ENCODE assay signal across 1 cellular context in the genomic region with DNA sequence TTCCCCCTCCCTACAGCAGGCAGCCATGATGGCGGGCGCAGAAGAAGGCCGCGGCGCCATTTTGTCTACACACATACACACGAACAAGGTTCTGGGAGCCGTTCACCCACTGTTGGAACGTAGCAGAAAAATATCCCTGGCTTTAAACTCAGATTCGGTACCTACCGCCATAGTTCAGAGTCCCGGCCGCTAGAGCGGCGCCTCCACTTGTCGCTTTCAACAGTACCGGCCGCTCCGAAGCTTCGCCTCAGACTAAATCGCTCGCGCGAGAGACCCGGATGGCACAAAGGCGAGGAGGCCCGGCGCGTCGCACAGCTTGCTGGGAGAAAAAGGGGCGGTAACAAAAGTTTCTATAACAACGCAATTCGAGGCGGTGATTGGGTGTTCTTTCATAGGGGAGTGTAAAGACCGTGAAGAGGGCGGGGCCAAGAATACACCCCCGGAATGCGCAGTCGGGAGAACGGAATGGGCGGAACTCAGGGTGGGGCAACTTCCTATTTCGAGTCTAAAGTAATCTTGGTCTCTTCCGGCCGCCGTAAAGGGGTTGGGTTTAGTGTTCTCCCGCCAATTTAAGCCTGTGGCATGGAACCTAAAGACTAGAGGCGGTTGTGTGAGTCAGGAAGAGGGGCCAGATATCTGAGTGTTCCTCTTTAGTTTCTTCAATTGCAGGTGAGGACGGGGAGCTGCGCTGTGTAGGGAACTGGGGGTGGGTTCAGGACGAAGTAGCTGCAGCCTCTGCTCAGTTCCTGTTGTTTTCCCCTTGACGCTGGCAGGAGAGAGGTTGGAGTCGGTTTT.
TF ChIP-seq lines count a peak whose summit lies in the region.

A gene with protein sequence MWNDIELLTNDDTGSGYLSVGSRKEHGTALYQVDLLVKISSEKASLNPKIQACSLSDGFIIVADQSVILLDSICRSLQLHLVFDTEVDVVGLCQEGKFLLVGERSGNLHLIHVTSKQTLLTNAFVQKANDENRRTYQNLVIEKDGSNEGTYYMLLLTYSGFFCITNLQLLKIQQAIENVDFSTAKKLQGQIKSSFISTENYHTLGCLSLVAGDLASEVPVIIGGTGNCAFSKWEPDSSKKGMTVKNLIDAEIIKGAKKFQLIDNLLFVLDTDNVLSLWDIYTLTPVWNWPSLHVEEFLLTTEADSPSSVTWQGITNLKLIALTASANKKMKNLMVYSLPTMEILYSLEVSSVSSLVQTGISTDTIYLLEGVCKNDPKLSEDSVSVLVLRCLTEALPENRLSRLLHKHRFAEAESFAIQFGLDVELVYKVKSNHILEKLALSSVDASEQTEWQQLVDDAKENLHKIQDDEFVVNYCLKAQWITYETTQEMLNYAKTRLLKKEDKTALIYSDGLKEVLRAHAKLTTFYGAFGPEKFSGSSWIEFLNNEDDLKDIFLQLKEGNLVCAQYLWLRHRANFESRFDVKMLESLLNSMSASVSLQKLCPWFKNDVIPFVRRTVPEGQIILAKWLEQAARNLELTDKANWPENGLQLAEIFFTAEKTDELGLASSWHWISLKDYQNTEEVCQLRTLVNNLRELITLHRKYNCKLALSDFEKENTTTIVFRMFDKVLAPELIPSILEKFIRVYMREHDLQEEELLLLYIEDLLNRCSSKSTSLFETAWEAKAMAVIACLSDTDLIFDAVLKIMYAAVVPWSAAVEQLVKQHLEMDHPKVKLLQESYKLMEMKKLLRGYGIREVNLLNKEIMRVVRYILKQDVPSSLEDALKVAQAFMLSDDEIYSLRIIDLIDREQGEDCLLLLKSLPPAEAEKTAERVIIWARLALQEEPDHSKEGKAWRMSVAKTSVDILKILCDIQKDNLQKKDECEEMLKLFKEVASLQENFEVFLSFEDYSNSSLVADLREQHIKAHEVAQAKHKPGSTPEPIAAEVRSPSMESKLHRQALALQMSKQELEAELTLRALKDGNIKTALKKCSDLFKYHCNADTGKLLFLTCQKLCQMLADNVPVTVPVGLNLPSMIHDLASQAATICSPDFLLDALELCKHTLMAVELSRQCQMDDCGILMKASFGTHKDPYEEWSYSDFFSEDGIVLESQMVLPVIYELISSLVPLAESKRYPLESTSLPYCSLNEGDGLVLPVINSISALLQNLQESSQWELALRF (N-terminal part only) (plus strand): TSS at position 567 of the 795 bp plus-strand sequence. CDS start 2,815 bp downstream, outside the sequence.
A gene with protein sequence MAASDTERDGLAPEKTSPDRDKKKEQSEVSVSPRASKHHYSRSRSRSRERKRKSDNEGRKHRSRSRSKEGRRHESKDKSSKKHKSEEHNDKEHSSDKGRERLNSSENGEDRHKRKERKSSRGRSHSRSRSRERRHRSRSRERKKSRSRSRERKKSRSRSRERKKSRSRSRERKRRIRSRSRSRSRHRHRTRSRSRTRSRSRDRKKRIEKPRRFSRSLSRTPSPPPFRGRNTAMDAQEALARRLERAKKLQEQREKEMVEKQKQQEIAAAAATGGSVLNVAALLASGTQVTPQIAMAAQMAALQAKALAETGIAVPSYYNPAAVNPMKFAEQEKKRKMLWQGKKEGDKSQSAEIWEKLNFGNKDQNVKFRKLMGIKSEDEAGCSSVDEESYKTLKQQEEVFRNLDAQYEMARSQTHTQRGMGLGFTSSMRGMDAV (minus strand): TSS at position 254 of the 795 bp plus-strand sequence. CDS start 83 bp downstream, at position 171.

TF ChIP-seq in endothelial cell of umbilical vein, 7 proteins besides CTCF, POLR2A, EP300 and RAD21:
- TF ChIP-seq GATA2 (IDR thresholded peaks at IDR 0.05; ENCODE audit: insufficient read depth, insufficient read length, low read depth, low read length) = no peak
- peak; percentile 49 for TF ChIP-seq MYC (IDR thresholded peaks at IDR 0.05; ENCODE audit: low read depth, low read length)
- TF ChIP-seq POLR2AphosphoS5 (IDR thresholded peaks at IDR 0.05; ENCODE audit: insufficient read depth, low read depth, low read length) = peak; percentile 99
